8 cellular contexts compared by ENCODE assay signal in genomic region chr1:51235611-51236547, GRCh38. TPM values are rescaled to one million over a fixed set of nuclear protein-coding genes. Genes with fewer than 3 reads are reported as not detected.
DNase-seq lines count a peak whose midpoint lies in the region; ATAC-seq and TF ChIP-seq lines count a peak whose summit lies in the region.

Gene RNF11, plus strand, starts transcription at chr1:51236273. Its CDS starts 484 bp downstream, at chr1:51236757.

- peak within 1 kb of the TSS; percentile 93 for H3K4me3 Mint-ChIP-seq in T-helper 1 cell treated with Interleukin-12 subunit alpha and Interleukin-12 subunit beta and Interleukin-4 antibody, amounts not matched to agents 30 μg/mL and 1 μg/mL, for 36 hours
- H3K4me3 Mint-ChIP-seq in progenitor cell of endocrine pancreas (ENCODE audit: low read depth), result peak within 1 kb of the TSS; percentile 92

- H3K27ac ChIP-seq in upper lobe of right lung, result peak within 1 kb of the TSS; percentile 93

- H3K36me3 ChIP-seq in upper lobe of right lung, result no peaks in the 10 kb centered on the region

- intact Hi-C loops in left cardiac atrium (cut with DNase I), result no loop called here
- intact Hi-C loops in upper lobe of right lung (cut with DNase I), result no loop called here

- H3K4me1 Mint-ChIP-seq in T-helper 1 cell treated with Interleukin-12 subunit alpha and Interleukin-12 subunit beta and Interleukin-4 antibody, amounts not matched to agents 30 μg/mL and 1 μg/mL, for 36 hours (ENCODE audit: low read depth), result peaks cover 24% of the 10 kb centered on the region
- peaks cover 18% of the 10 kb centered on the region for H3K4me1 Mint-ChIP-seq in progenitor cell of endocrine pancreas (ENCODE audit: low read depth)

- H3K9me3 ChIP-seq in upper lobe of right lung, result no peaks in the 10 kb centered on the region

- peak; percentile 95 for DNase-seq in GM13977 (ENCODE audit: low spot score)
- DNase-seq in NCI-H146 (lab: John Stamatoyannopoulos, UW), result peak; percentile 86
- peak; percentile 82 for DNase-seq in amniotic stem cell (lab: John Stamatoyannopoulos, UW)
- DNase-seq in left cardiac atrium, result peak; percentile 95
- DNase-seq in progenitor cell of endocrine pancreas (ENCODE audit: low spot score, unreplicated experiment), result peak; percentile 84
- DNase-seq in upper lobe of right lung, result peak; percentile 97

- in situ Hi-C loops in GM13977 (cut with MboI; ENCODE audit: low pct_unique_long_range_greater_than_20kb, low sequenced_read_pairs, unreplicated experiment), result no loop called here

- peaks cover 34% of the 10 kb centered on the region for H3K4me1 ChIP-seq in upper lobe of right lung

- H3K36me3 Mint-ChIP-seq in T-helper 1 cell treated with Interleukin-12 subunit alpha and Interleukin-12 subunit beta and Interleukin-4 antibody, amounts not matched to agents 30 μg/mL and 1 μg/mL, for 36 hours (ENCODE audit: low read depth), result peaks cover 2% of the 10 kb centered on the region
- H3K36me3 Mint-ChIP-seq in progenitor cell of endocrine pancreas (ENCODE audit: insufficient read depth), result no peaks in the 10 kb centered on the region

- TF ChIP-seq CTCF in GM13977 (IDR thresholded peaks at IDR 0.05; ENCODE audit: extremely low read depth, insufficient read depth, missing control alignments), result no peak
- TF ChIP-seq CTCF in progenitor cell of endocrine pancreas (IDR thresholded peaks at IDR 0.05; ENCODE audit: unreplicated experiment), result no peak
- TF ChIP-seq CTCF in upper lobe of right lung (IDR thresholded peaks at IDR 0.05), result peak; percentile 6

- ATAC-seq in HG02852 (IDR thresholded peaks at IDR 0.05; ENCODE audit: unreplicated experiment), result peak; percentile 84
- peak; percentile 99 for ATAC-seq in left cardiac atrium
- ATAC-seq in upper lobe of right lung, result peak; percentile 99

- no peaks in the 10 kb centered on the region for H3K27me3 Mint-ChIP-seq in T-helper 1 cell treated with Interleukin-12 subunit alpha and Interleukin-12 subunit beta and Interleukin-4 antibody, amounts not matched to agents 30 μg/mL and 1 μg/mL, for 36 hours (ENCODE audit: low read depth)
- peaks cover 3% of the 10 kb centered on the region for H3K27me3 Mint-ChIP-seq in progenitor cell of endocrine pancreas

- H3K27ac Mint-ChIP-seq in T-helper 1 cell treated with Interleukin-12 subunit alpha and Interleukin-12 subunit beta and Interleukin-4 antibody, amounts not matched to agents 30 μg/mL and 1 μg/mL, for 36 hours, result peak within 1 kb of the TSS; percentile 89
- peak within 1 kb of the TSS; percentile 97 for H3K27ac Mint-ChIP-seq in progenitor cell of endocrine pancreas

- no peaks in the 10 kb centered on the region for H3K9me3 Mint-ChIP-seq in T-helper 1 cell treated with Interleukin-12 subunit alpha and Interleukin-12 subunit beta and Interleukin-4 antibody, amounts not matched to agents 30 μg/mL and 1 μg/mL, for 36 hours
- no peaks in the 10 kb centered on the region for H3K9me3 Mint-ChIP-seq in progenitor cell of endocrine pancreas (ENCODE audit: low read depth)

- no peaks in the 10 kb centered on the region for H3K27me3 ChIP-seq in upper lobe of right lung

- H3K4me3 ChIP-seq in upper lobe of right lung, result peak within 1 kb of the TSS; percentile 91

RNA-seq across cellular contexts. Expression of gene RNF11, which starts in this region (rescaled TPM):
- total RNA-seq in left cardiac atrium (100 to 1,000 TPM; 102 to 103 TPM), progenitor cell of endocrine pancreas (67.5 and 74.5 TPM in 2 replicates), upper lobe of right lung (94.0 TPM)

Comparison
In these comparisons a context has a peak if more than half of its experiments do, and no peak if none do; other contexts are left out.
1. Peak in every context shown above with its lines: DNase-seq, ATAC-seq, H3K4me3 ChIP-seq and H3K27ac ChIP-seq.